ENCODE assay signal across 39 cellular contexts in genomic region chr1:2101531-2101930, GRCh38.
"Had no signal": no experiment of that assay in that cellular context is flagged by ENCODE, and none has a peak within 500 bp of the region (broad histone marks: within the 10 kb centered on the region; RNA-seq: fewer than 3 reads in every experiment).

No MANE protein-coding gene starts in this region.

- H3K4me3 ChIP-seq: esophagus squamous epithelium, hepatocyte, lung, mucosa of descending colon, psoas muscle, sigmoid colon, thyroid gland, upper lobe of left lung had no signal

- ATAC-seq: activated CD4-positive, CD25-positive, alpha-beta regulatory T cell treated with anti-CD3 and anti-CD28 coated beads, Interleukin-2, amount 50 U/mL, for 24 hours; left colon; mucosa of descending colon; psoas muscle; stimulated activated effector memory CD8-positive, alpha-beta T cell treated with anti-CD3 and anti-CD28 coated beads, Interleukin-12 subunit alpha, Interleukin-12 subunit beta, amount 100 ng/mL, for 72 hours; stimulated activated naive CD8-positive, alpha-beta T cell treated with anti-CD3 and anti-CD28 coated beads, Interleukin-15, amount 100 ng/mL, for 72 hours had no signal

- H3K4me3 Mint-ChIP-seq: activated naive CD4-positive, alpha-beta T cell treated with anti-CD3 and anti-CD28 coated beads, Interleukin-2, amount 10 ng/mL, durations not matched to agents 7 days and 5 days; activated naive CD8-positive, alpha-beta T cell treated with anti-CD3 and anti-CD28 coated beads, Interleukin-2, amount 10 ng/mL, durations not matched to agents 7 days and 5 days; activated T-helper 1 cell treated with anti-CD3 and anti-CD28 coated beads, Interleukin-12 subunit alpha, Interleukin-12 subunit beta, Interleukin-2, Interleukin-4 antibody, amounts not matched to agents 30 ng/mL and 10 ng/mL and 1 ng/mL, durations not matched to agents 14 hours and 24 hours and 36 hours; nephron progenitor cell; stimulated activated effector memory CD8-positive, alpha-beta T cell treated with anti-CD3 and anti-CD28 coated beads, Interleukin-12 subunit alpha, Interleukin-12 subunit beta, amount 100 ng/mL, for 72 hours; stimulated activated naive CD8-positive, alpha-beta T cell treated with anti-CD3 and anti-CD28 coated beads, Interleukin-15, amount 100 ng/mL, for 72 hours; T-helper 1 cell treated with Interleukin-12 subunit alpha and Interleukin-12 subunit beta and Interleukin-4 antibody, amounts not matched to agents 30 μg/mL and 1 μg/mL, for 36 hours had no signal

- H3K9me3 ChIP-seq: psoas muscle, thyroid gland had no signal

- H3K27ac Mint-ChIP-seq: activated naive CD4-positive, alpha-beta T cell treated with anti-CD3 and anti-CD28 coated beads, Interleukin-2, amount 10 ng/mL, durations not matched to agents 7 days and 5 days; activated naive CD8-positive, alpha-beta T cell treated with anti-CD3 and anti-CD28 coated beads, Interleukin-2, amount 10 ng/mL, durations not matched to agents 7 days and 5 days; activated T-helper 1 cell treated with anti-CD3 and anti-CD28 coated beads, Interleukin-12 subunit alpha, Interleukin-12 subunit beta, Interleukin-2, Interleukin-4 antibody, amounts not matched to agents 30 ng/mL and 10 ng/mL and 1 ng/mL, durations not matched to agents 14 hours and 24 hours and 36 hours; nephron progenitor cell; stimulated activated effector memory CD8-positive, alpha-beta T cell treated with anti-CD3 and anti-CD28 coated beads, Interleukin-12 subunit alpha, Interleukin-12 subunit beta, amount 100 ng/mL, for 72 hours; stimulated activated naive CD8-positive, alpha-beta T cell treated with anti-CD3 and anti-CD28 coated beads, Interleukin-15, amount 100 ng/mL, for 72 hours; T-helper 1 cell treated with Interleukin-12 subunit alpha and Interleukin-12 subunit beta and Interleukin-4 antibody, amounts not matched to agents 30 μg/mL and 1 μg/mL, for 36 hours had no signal

- H3K4me2 ChIP-seq: hepatocyte had no signal

- H3K27ac ChIP-seq: epithelial cell of prostate, esophagus squamous epithelium, hepatocyte, parathyroid adenoma, psoas muscle, sigmoid colon, thyroid gland, upper lobe of left lung, VCaP had no signal

- H3K9ac ChIP-seq: parathyroid adenoma had no signal

- H3K36me3 ChIP-seq: sigmoid colon, thyroid gland had no signal

- H3K4me1 ChIP-seq: parathyroid adenoma, psoas muscle, sigmoid colon had no signal

- H3K27me3 ChIP-seq: esophagus squamous epithelium, hepatocyte, sigmoid colon, thyroid gland, upper lobe of left lung had no signal

- H3K27me3 Mint-ChIP-seq: activated naive CD4-positive, alpha-beta T cell treated with anti-CD3 and anti-CD28 coated beads, Interleukin-2, amount 10 ng/mL, durations not matched to agents 7 days and 5 days; activated naive CD8-positive, alpha-beta T cell treated with anti-CD3 and anti-CD28 coated beads, Interleukin-2, amount 10 ng/mL, durations not matched to agents 7 days and 5 days; stimulated activated naive CD8-positive, alpha-beta T cell treated with anti-CD3 and anti-CD28 coated beads, Interleukin-15, amount 100 ng/mL, for 72 hours had no signal

- H3K9me3 Mint-ChIP-seq: T-helper 1 cell treated with Interleukin-12 subunit alpha and Interleukin-12 subunit beta and Interleukin-4 antibody, amounts not matched to agents 30 μg/mL and 1 μg/mL, for 36 hours had no signal

- H3K36me3 Mint-ChIP-seq: stimulated activated effector memory CD8-positive, alpha-beta T cell treated with anti-CD3 and anti-CD28 coated beads, Interleukin-12 subunit alpha, Interleukin-12 subunit beta, amount 100 ng/mL, for 72 hours had no signal

- FAIRE-seq: small intestine, TTC549 had no signal

- H3K4me1 Mint-ChIP-seq: activated naive CD4-positive, alpha-beta T cell treated with anti-CD3 and anti-CD28 coated beads, Interleukin-2, amount 10 ng/mL, durations not matched to agents 7 days and 5 days; activated naive CD8-positive, alpha-beta T cell treated with anti-CD3 and anti-CD28 coated beads, Interleukin-2, amount 10 ng/mL, durations not matched to agents 7 days and 5 days; stimulated activated naive CD8-positive, alpha-beta T cell treated with anti-CD3 and anti-CD28 coated beads, Interleukin-15, amount 100 ng/mL, for 72 hours had no signal

- DNase-seq: activated CD4-positive, alpha-beta T cell treated with anti-CD3 and anti-CD28 coated beads for 48 hours; activated CD4-positive, alpha-beta T cell treated with anti-CD3 and anti-CD28 coated beads, Interleukin-2, amount 50 U/mL, for 48 hours; activated CD8-positive, alpha-beta memory T cell treated with anti-CD3 and anti-CD28 coated beads for 24 hours; activated CD8-positive, alpha-beta memory T cell treated with anti-CD3 and anti-CD28 coated beads, Interleukin-2, amount 50 U/mL, for 4 hours; activated effector memory CD4-positive, alpha-beta T cell treated with anti-CD3 and anti-CD28 coated beads, Interleukin-2, amount 50 U/mL, for 16 hours; activated naive CD4-positive, alpha-beta T cell treated with anti-CD3 and anti-CD28 coated beads, Interleukin-2, amount 10 ng/mL, durations not matched to agents 7 days and 5 days; activated naive CD8-positive, alpha-beta T cell treated with anti-CD3 and anti-CD28 coated beads, Interleukin-2, amount 10 ng/mL, durations not matched to agents 7 days and 5 days; activated T-cell treated with anti-CD3 and anti-CD28 coated beads, Interleukin-2, amount 50 U/mL, for 1 hour; amniotic stem cell; central memory CD4-positive, alpha-beta T cell; dermis blood vessel endothelial cell; effector CD4-positive, alpha-beta T cell; esophagus squamous epithelium; foreskin melanocyte; islet precursor cell; left colon; mesendoderm; nephron progenitor cell; nucleus accumbens; sigmoid colon; small intestine; stimulated activated CD4-positive, alpha-beta T cell treated with anti-CD3 and anti-CD28 coated beads, Interleukin-4, amount 100 ng/mL, for 24 hours; stimulated activated naive CD8-positive, alpha-beta T cell treated with anti-CD3 and anti-CD28 coated beads, Interleukin-15, amount 100 ng/mL, for 72 hours; SW 1271; T-helper 9 cell; thyroid gland had no signal
